In genomic region chr9:113906411-113907110, GRCh38 we compare ENCODE assay signal across 18 cellular contexts. TPM values are rescaled to one million over a fixed set of nuclear protein-coding genes. Genes with fewer than 3 reads are reported as not detected.
DNase-seq lines count a peak whose midpoint lies in the region; ATAC-seq, FAIRE-seq and TF ChIP-seq lines count a peak whose summit lies in the region.
"Had no signal": no experiment of that assay in that cellular context is flagged by ENCODE, and none has a peak within 500 bp of the region (broad histone marks: within the 10 kb centered on the region; RNA-seq: fewer than 3 reads in every experiment).

No MANE protein-coding gene starts in this region.

- no peak overlapping the region for H2BK15ac ChIP-seq in IMR-90 (ENCODE audit: low read depth, low read length)

- H3K36me3 Mint-ChIP-seq in MCF 10A (ENCODE audit: insufficient read depth, unreplicated experiment) (peaks cover 4% of the 10 kb centered on the region), T-cell (no peaks in the 10 kb centered on the region)
- H3K36me3 Mint-ChIP-seq in activated T-helper 17 cell treated with anti-CD3 and anti-CD28 coated beads, Interleukin-2, amount 50 U/mL, for 72 hours (ENCODE audit: low read depth) = no peaks in the 10 kb centered on the region
- H3K36me3 Mint-ChIP-seq: activated naive CD4-positive, alpha-beta T cell treated with anti-CD3 and anti-CD28 coated beads, Interleukin-2, amount 10 ng/mL, durations not matched to agents 7 days and 5 days had no signal

- 0 out of 2 replicates have a peak overlapping the region, but pooled peaks have one; percentile 17 for H3K23ac ChIP-seq in IMR-90 (ENCODE audit: low read depth, low read length)

- dilution Hi-C loops in IMR-90 (cut with HindIII; ENCODE audit: low sequenced_read_pairs, unreplicated experiment) = no loop called here

- H3K27me3 ChIP-seq in IMR-90 (ENCODE audit: control insufficient read depth, insufficient read depth, low read length) = no peaks in the 10 kb centered on the region
- H3K27me3 ChIP-seq: BLaER1 treated with 17β-estradiol and CSF1 and Interleukin-3, amounts not matched to agents 10 nM and 100 nM; cardiac muscle cell; heart left ventricle; suprapubic skin had no signal

- no peak for TF ChIP-seq RAD21 in IMR-90 (IDR thresholded peaks at IDR 0.05; ENCODE audit: low read length)

- peak overlapping the region; percentile 59 for H2BK5ac ChIP-seq in IMR-90 (ENCODE audit: low read depth, low read length, poor library complexity, severe bottlenecking)

- peaks cover 40% of the 10 kb centered on the region for H4K20me1 ChIP-seq in IMR-90 (ENCODE audit: insufficient read depth, low read length)

- H2BK20ac ChIP-seq in IMR-90 (ENCODE audit: low read depth, low read length) = no peak overlapping the region

- peak overlapping the region; percentile 61 for H3K27ac Mint-ChIP-seq in MCF 10A (ENCODE audit: low read depth, unreplicated experiment)
- no peak overlapping the region for H3K27ac Mint-ChIP-seq in activated T-helper 17 cell treated with anti-CD3 and anti-CD28 coated beads, Interleukin-2, amount 50 U/mL, for 72 hours
- H3K27ac Mint-ChIP-seq in T-cell = no peak overlapping the region
- no peak overlapping the region for H3K27ac Mint-ChIP-seq in stimulated activated naive CD8-positive, alpha-beta T cell treated with anti-CD3 and anti-CD28 coated beads, Interleukin-15, amount 100 ng/mL, for 72 hours
- H3K27ac Mint-ChIP-seq: activated naive CD4-positive, alpha-beta T cell treated with anti-CD3 and anti-CD28 coated beads, Interleukin-2, amount 10 ng/mL, durations not matched to agents 7 days and 5 days had no signal

- H2AK5ac ChIP-seq in IMR-90 (ENCODE audit: low read depth, low read length) = 0 out of 2 replicates have a peak overlapping the region, but pooled peaks have one; percentile 9

- TF ChIP-seq CTCF in AG10803 (conservative IDR thresholded peaks at IDR 0.05; ENCODE audit: low read length) = no peak
- no peak for TF ChIP-seq CTCF in IMR-90 (conservative IDR thresholded peaks at IDR 0.05; ENCODE audit: low read depth, low read length)
- TF ChIP-seq CTCF in MCF 10A (IDR thresholded peaks at IDR 0.05; ENCODE audit: unreplicated experiment) = no peak
- TF ChIP-seq CTCF in kidney (IDR thresholded peaks at IDR 0.05; ENCODE audit: borderline replicate concordance, extremely low read depth, insufficient read depth) = no peak

- no peak for TF ChIP-seq POLR2A in IMR-90 (IDR thresholded peaks at IDR 0.05; ENCODE audit: low read depth, low read length)

- peaks cover 51 to 81% of the 10 kb centered on the region in 2 experiments for H3K79me1 ChIP-seq in IMR-90 (ENCODE audit: low read depth in 1 of 2, low read length in 2 of 2)

- H3K9me1 ChIP-seq in IMR-90 (ENCODE audit: insufficient read depth, low read length) = peaks cover 25% of the 10 kb centered on the region; the same call in 1 of the 2 replicates

- DNase-seq in AG10803 (ENCODE audit: low read depth) (peak; percentile 55), IMR-90 (peak; percentile 41), MCF 10A (ENCODE audit: unreplicated experiment) (peak; percentile 79), kidney (no peak), amniotic stem cell (lab: John Stamatoyannopoulos, UW) (no peak), T-cell (no peak)
- DNase-seq in stimulated activated naive CD8-positive, alpha-beta T cell treated with anti-CD3 and anti-CD28 coated beads, Interleukin-15, amount 100 ng/mL, for 72 hours = no peak
- DNase-seq: activated naive CD4-positive, alpha-beta T cell treated with anti-CD3 and anti-CD28 coated beads, Interleukin-2, amount 10 ng/mL, durations not matched to agents 7 days and 5 days; DND-41; effector CD4-positive, alpha-beta T cell; heart left ventricle; NCI-H2171; stimulated activated CD4-positive, alpha-beta T cell treated with anti-CD3 and anti-CD28 coated beads, Interleukin-15, amount 100 ng/mL, for 24 hours had no signal

- H4K91ac ChIP-seq in IMR-90 (ENCODE audit: insufficient read depth, low read depth, low read length) = no peak overlapping the region

- H3K9me3 ChIP-seq in IMR-90 (ENCODE audit: control insufficient read depth, insufficient read depth, low read length) (no peaks in the 10 kb centered on the region; the same call in 1 of the 2 replicates), kidney (ENCODE audit: control insufficient read depth in 1 of 2, low read length in 2 of 2) (peaks cover 0 to 7% of the 10 kb centered on the region in 2 donors)
- H3K9me3 ChIP-seq: suprapubic skin had no signal

- H3K27ac ChIP-seq in IMR-90 (ENCODE audit: insufficient read depth, low read length) = peak overlapping the region; percentile 33; the same call in 1 of the 2 replicates
- peak overlapping the region; percentile 38 to 56 for H3K27ac ChIP-seq in kidney (ENCODE audit: low read depth in 2 of 2, low read length in 2 of 2)
- H3K27ac ChIP-seq: BLaER1 treated with 17β-estradiol and CSF1 and Interleukin-3, amounts not matched to agents 10 nM and 100 nM; cardiac muscle cell; heart left ventricle; suprapubic skin had no signal

- no peak overlapping the region for H4K5ac ChIP-seq in IMR-90 (ENCODE audit: low read depth, low read length)

- no peak overlapping the region for H3K4me3 ChIP-seq in AG10803 (ENCODE audit: low read length)
- H3K4me3 ChIP-seq in IMR-90 (ENCODE audit: insufficient read depth, low read depth, low read length) = no peak overlapping the region
- no peak overlapping the region for H3K4me3 ChIP-seq in kidney (ENCODE audit: low read length in 2 of 2)
- H3K4me3 ChIP-seq: BLaER1 treated with 17β-estradiol and CSF1 and Interleukin-3, amounts not matched to agents 10 nM and 100 nM; cardiac muscle cell; heart left ventricle; suprapubic skin had no signal

- BruUV-seq in IMR-90 (replicated peaks; lab: Mats Ljungman, UMichigan) (no TSS peak), MCF 10A (replicated peaks; lab: Mats Ljungman, UMichigan) (no TSS peak)

- H3K4me3 Mint-ChIP-seq in MCF 10A (ENCODE audit: unreplicated experiment) (no peak overlapping the region), T-cell (no peak overlapping the region)
- no peak overlapping the region for H3K4me3 Mint-ChIP-seq in activated T-helper 17 cell treated with anti-CD3 and anti-CD28 coated beads, Interleukin-2, amount 50 U/mL, for 72 hours
- H3K4me3 Mint-ChIP-seq in stimulated activated naive CD8-positive, alpha-beta T cell treated with anti-CD3 and anti-CD28 coated beads, Interleukin-15, amount 100 ng/mL, for 72 hours = no peak overlapping the region
- H3K4me3 Mint-ChIP-seq: activated naive CD4-positive, alpha-beta T cell treated with anti-CD3 and anti-CD28 coated beads, Interleukin-2, amount 10 ng/mL, durations not matched to agents 7 days and 5 days had no signal

- no peaks in the 10 kb centered on the region for H3K9me3 Mint-ChIP-seq in MCF 10A (ENCODE audit: unreplicated experiment)
- peaks cover 7% of the 10 kb centered on the region for H3K9me3 Mint-ChIP-seq in activated T-helper 17 cell treated with anti-CD3 and anti-CD28 coated beads, Interleukin-2, amount 50 U/mL, for 72 hours
- peaks cover 0 to 12% (median 11%) of the 10 kb centered on the region in 3 donors for H3K9me3 Mint-ChIP-seq in T-cell
- peaks cover 0 to 13% of the 10 kb centered on the region in 2 donors for H3K9me3 Mint-ChIP-seq in stimulated activated naive CD8-positive, alpha-beta T cell treated with anti-CD3 and anti-CD28 coated beads, Interleukin-15, amount 100 ng/mL, for 72 hours
- H3K9me3 Mint-ChIP-seq: activated naive CD4-positive, alpha-beta T cell treated with anti-CD3 and anti-CD28 coated beads, Interleukin-2, amount 10 ng/mL, durations not matched to agents 7 days and 5 days had no signal

- H3K4me1 ChIP-seq in IMR-90 (ENCODE audit: control insufficient read depth, insufficient read depth, low read length) (peaks cover 9% of the 10 kb centered on the region), kidney (ENCODE audit: control insufficient read depth in 1 of 2, insufficient read depth in 1 of 2, low read depth in 1 of 2, low read length in 2 of 2) (peaks cover 28 to 42% of the 10 kb centered on the region in 2 donors)

- FAIRE-seq in kidney (lab: Jason Lieb, UNC) = no peak

- intact Hi-C loops in IMR-90 (cut with micrococcal nuclease) = no loop called here
- intact Hi-C loops in MCF 10A (cut with micrococcal nuclease) = no loop called here
- intact Hi-C loops in kidney (cut with DNase I) = no loop called here

- in situ Hi-C loops in IMR-90 (cut with MboI; ENCODE audit: low sequenced_read_pairs) = no loop called here

- H3K27me3 Mint-ChIP-seq in MCF 10A (ENCODE audit: insufficient read depth, unreplicated experiment) = no peaks in the 10 kb centered on the region
- H3K27me3 Mint-ChIP-seq in activated T-helper 17 cell treated with anti-CD3 and anti-CD28 coated beads, Interleukin-2, amount 50 U/mL, for 72 hours = peaks cover 21% of the 10 kb centered on the region
- H3K27me3 Mint-ChIP-seq in T-cell = peaks cover 3 to 10% of the 10 kb centered on the region in 2 donors
- no peaks in the 10 kb centered on the region for H3K27me3 Mint-ChIP-seq in stimulated activated naive CD8-positive, alpha-beta T cell treated with anti-CD3 and anti-CD28 coated beads, Interleukin-15, amount 100 ng/mL, for 72 hours
- H3K27me3 Mint-ChIP-seq: progenitor cell of endocrine pancreas had no signal

- peak overlapping the region; percentile 12; the same call in 1 of the 2 replicates for H3K4ac ChIP-seq in IMR-90 (ENCODE audit: low read depth, low read length)

- H3K4me1 Mint-ChIP-seq in MCF 10A (ENCODE audit: insufficient read depth, unreplicated experiment) = peaks cover 19% of the 10 kb centered on the region
- no peaks in the 10 kb centered on the region for H3K4me1 Mint-ChIP-seq in activated T-helper 17 cell treated with anti-CD3 and anti-CD28 coated beads, Interleukin-2, amount 50 U/mL, for 72 hours
- no peaks in the 10 kb centered on the region for H3K4me1 Mint-ChIP-seq in T-cell
- H3K4me1 Mint-ChIP-seq in stimulated activated naive CD8-positive, alpha-beta T cell treated with anti-CD3 and anti-CD28 coated beads, Interleukin-15, amount 100 ng/mL, for 72 hours = peaks cover 5% of the 10 kb centered on the region
- H3K4me1 Mint-ChIP-seq: activated naive CD4-positive, alpha-beta T cell treated with anti-CD3 and anti-CD28 coated beads, Interleukin-2, amount 10 ng/mL, durations not matched to agents 7 days and 5 days had no signal

- H2BK120ac ChIP-seq in IMR-90 (ENCODE audit: low read depth, low read length) = no peak overlapping the region

- H3K18ac ChIP-seq in IMR-90 (ENCODE audit: low read depth, low read length) = no peak overlapping the region

- H3K14ac ChIP-seq in IMR-90 (replicated peaks; ENCODE audit: low read depth, low read length) = peak overlapping the region; percentile 4; the same call in 1 of the 2 replicates

- no peak overlapping the region for H3K56ac ChIP-seq in IMR-90 (ENCODE audit: extremely low read depth, insufficient read depth, low read length)

- H3K36me3 ChIP-seq in IMR-90 (ENCODE audit: control insufficient read depth, insufficient read depth, low read length) = peaks cover 2% of the 10 kb centered on the region; the same call in 1 of the 2 replicates
- no peaks in the 10 kb centered on the region for H3K36me3 ChIP-seq in kidney (ENCODE audit: control insufficient read depth in 1 of 2, insufficient read depth in 2 of 2, low read length in 2 of 2)
- H3K36me3 ChIP-seq: cardiac muscle cell, heart left ventricle, suprapubic skin had no signal

- no peak overlapping the region for H2AK9ac ChIP-seq in IMR-90 (replicated peaks; ENCODE audit: low read depth, low read length, poor library complexity)

- ATAC-seq in IMR-90 (ENCODE audit: low read depth) = peak; percentile 60
- no peak for ATAC-seq in activated T-helper 17 cell treated with anti-CD3 and anti-CD28 coated beads, Interleukin-2, amount 50 U/mL, for 72 hours (replicated peaks)
- ATAC-seq in T-cell (replicated peaks in 1 of 4) = no peak
- no peak for ATAC-seq in stimulated activated naive CD8-positive, alpha-beta T cell treated with anti-CD3 and anti-CD28 coated beads, Interleukin-15, amount 100 ng/mL, for 72 hours

- CTCF ChIA-PET in IMR-90 (lab: Yijun Ruan, JAX) = no interaction called here
- CTCF ChIA-PET in MCF 10A (lab: Yijun Ruan, JAX) = interaction anchor here (0.6 to 0.9 kb wide), 2 partner anchors 48 to 118 kb away, joined by 3 read pairs; no protein-coding TSS in a partner anchor
- CTCF ChIA-PET in T-cell (lab: Charles Lee) = no interaction called here

- 0 out of 4 replicates have a peak overlapping the region, but pooled peaks of 1 of the 2 experiments have one; percentile 1 for H4K8ac ChIP-seq in IMR-90 (ENCODE audit: low read depth in 2 of 2, low read length in 2 of 2)

- H3K9ac ChIP-seq in IMR-90 (ENCODE audit: low read depth, low read length) (no peak overlapping the region), kidney (ENCODE audit: low read length in 2 of 2) (no peak overlapping the region)
- H3K9ac ChIP-seq: BLaER1 treated with 17β-estradiol and CSF1 and Interleukin-3, amounts not matched to agents 10 nM and 100 nM had no signal

- H3K4me2 ChIP-seq in IMR-90 (ENCODE audit: low read depth, low read length) = no peak overlapping the region

- 100% methylated on average over 2 of the region's 6 CpGs; no CpG with 5 or more reads in 1 of the 2 experiments for WGBS in IMR-90 (ENCODE audit: extremely low coverage in 2 of 2, insufficient read length in 1 of 2), 2 experiments

- no peak overlapping the region for H2AFZ ChIP-seq in IMR-90 (replicated peaks; ENCODE audit: low read length, poor library complexity)

- POLR2A ChIA-PET in IMR-90 (lab: Charles Lee; ENCODE audit: unreplicated experiment) = no interaction called here
- POLR2A ChIA-PET in MCF 10A (lab: Yijun Ruan, JAX) = interaction anchor here (0.9 to 2.8 kb wide), 5 partner anchors 9 to 30 kb away, joined by 3 to 5 read pairs (median 3); partner anchors contain the start of gene ZNF618
- POLR2A ChIA-PET in T-cell (lab: Charles Lee) = no interaction called here

RNA-seq across cellular contexts. Expression of gene ZNF618, which starts 30.5 kb away (rescaled TPM):
- total RNA-seq in IMR-90 (2012; rRNA removed) = 7.5 and 8.2 TPM in 2 replicates
- polyA plus RNA-seq in IMR-90 (2012; rRNA removed) = 9.4 and 10.2 TPM in 2 replicates
- polyA plus RNA-seq in IMR-90 (2012; cell fraction: cytosol; rRNA removed) = 4.1 and 5.9 TPM in 2 replicates
- polyA plus RNA-seq in IMR-90 (2012; cell fraction: nucleus; rRNA removed; ENCODE audit: low replicate concordance) = 18.5 and 28.9 TPM in 2 replicates
- total RNA-seq in MCF 10A (2022) = 4.8 and 6.6 TPM in 2 replicates
- 31.9 TPM for total RNA-seq in kidney
- 5.6 TPM for polyA plus RNA-seq in kidney (ENCODE audit: insufficient read depth, low read depth, low replicate concordance)
- under 1 TPM in 1 of 2 donors, not detected in 1; 0.04 TPM for total RNA-seq in activated T-helper 17 cell treated with anti-CD3 and anti-CD28 coated beads, Interleukin-2, amount 50 U/mL, for 72 hours
- total RNA-seq in T-cell = 1 to 10 TPM in 3 of 5 donors, under 1 TPM in 2; 0.73 to 3.0 (median 1.4) TPM

Comparison
In these comparisons a context has a peak if more than half of its experiments do, and no peak if none do; other contexts are left out.
1. DNase-seq: peak in AG10803 (single experiment), IMR-90 (single experiment) and MCF 10A (single experiment); none in kidney (single experiment), amniotic stem cell (single experiment), T-cell (0 of 34) and stimulated activated naive CD8-positive, alpha-beta T cell treated with anti-CD3 and anti-CD28 coated beads, Interleukin-15, amount 100 ng/mL, for 72 hours (0 of 2).